In the genomic region with DNA sequence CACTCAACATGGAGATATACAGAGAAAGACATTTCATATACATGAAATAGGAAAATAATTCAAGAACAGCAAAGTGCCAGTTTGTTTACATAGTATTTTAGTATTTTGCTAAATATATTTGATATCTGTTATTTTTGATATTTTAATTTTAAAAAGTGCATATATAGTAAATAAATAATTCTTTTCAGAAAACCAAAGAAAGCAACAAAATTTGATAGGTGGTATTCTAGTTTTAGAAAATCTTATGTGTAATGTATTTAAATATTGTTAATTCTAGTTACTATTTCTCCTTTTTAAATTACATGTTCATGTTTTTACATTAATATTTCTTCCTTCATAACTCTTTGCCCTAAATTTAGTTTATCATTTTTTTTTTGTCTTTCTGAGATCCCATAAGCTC, we compare ENCODE assay signal across 22 cellular contexts.
"Had no signal": no experiment of that assay in that cellular context is flagged by ENCODE, and none has a peak within 500 bp of the region (broad histone marks: within the 10 kb centered on the region; RNA-seq: fewer than 3 reads in every experiment).

No MANE protein-coding gene starts in this region.

- FAIRE-seq: keratinocyte had no signal

- ATAC-seq: effector memory CD8-positive, alpha-beta T cell; esophagus mucosa; gastroesophageal sphincter; heart left ventricle; left cardiac atrium; left lung; left ventricle myocardium superior; lower lobe of right lung; mucosa of descending colon had no signal

- DNase-seq: colonic mucosa; cortex of kidney; effector CD8-positive, alpha-beta T cell; effector memory CD8-positive, alpha-beta T cell; endodermal cell; erythroblast; esophagus squamous epithelium; foreskin fibroblast; foreskin melanocyte; heart left ventricle; hypothalamus; immature natural killer cell; left cardiac atrium; left lung; left ventricle myocardium superior; lower lobe of right lung; mesenchymal stem cell; mucosa of descending colon; naive B cell had no signal
